17 cellular contexts compared by ENCODE assay signal in genomic region chr9:87670572-87671264, GRCh38. TPM values are rescaled to one million over a fixed set of nuclear protein-coding genes. Genes with fewer than 3 reads are reported as not detected.
DNase-seq lines count a peak whose midpoint lies in the region; ATAC-seq, FAIRE-seq and TF ChIP-seq lines count a peak whose summit lies in the region.
"Had no signal": no experiment of that assay in that cellular context is flagged by ENCODE, and none has a peak within 500 bp of the region (broad histone marks: within the 10 kb centered on the region; RNA-seq: fewer than 3 reads in every experiment).

No MANE protein-coding gene starts in this region.

- no peak for ATAC-seq in IMR-90 (ENCODE audit: low read depth)
- ATAC-seq in activated CD8-positive, alpha-beta T cell treated with anti-CD3 and anti-CD28 coated beads, Interleukin-2, amount 10 ng/mL, durations not matched to agents 7 days and 5 days = no peak
- ATAC-seq: GM23338, Right ventricle myocardium inferior had no signal

- H3K27me3 ChIP-seq in IMR-90 (ENCODE audit: control insufficient read depth, insufficient read depth, low read length) (peaks cover 10% of the 10 kb centered on the region; the same call in 1 of the 2 replicates), osteoblast (ENCODE audit: insufficient read depth, low read length) (peaks cover 2% of the 10 kb centered on the region)
- H3K27me3 ChIP-seq: BE2C had no signal

- H3K9me3 ChIP-seq in IMR-90 (ENCODE audit: control insufficient read depth, insufficient read depth, low read length) (peaks cover 8% of the 10 kb centered on the region), osteoblast (ENCODE audit: low read depth, low read length) (peaks cover 6% of the 10 kb centered on the region)
- H3K9me3 ChIP-seq: BE2C had no signal

- H3K79me2 ChIP-seq in osteoblast (ENCODE audit: insufficient read depth, low read length) = no peaks in the 10 kb centered on the region

- no peak overlapping the region for H3K4me2 ChIP-seq in IMR-90 (ENCODE audit: low read depth, low read length)
- no peak overlapping the region for H3K4me2 ChIP-seq in osteoblast (ENCODE audit: insufficient read depth, low read length)
- H3K4me2 ChIP-seq: GM23338 had no signal

- no peak overlapping the region for H4K8ac ChIP-seq in IMR-90 (ENCODE audit: low read depth in 2 of 2, low read length in 2 of 2)

- H3K27me3 Mint-ChIP-seq in activated CD8-positive, alpha-beta T cell treated with anti-CD3 and anti-CD28 coated beads, Interleukin-2, amount 10 ng/mL, durations not matched to agents 7 days and 5 days (ENCODE audit: low read depth) = no peaks in the 10 kb centered on the region

- no peaks in the 10 kb centered on the region for H3K36me3 ChIP-seq in IMR-90 (ENCODE audit: control insufficient read depth, insufficient read depth, low read length)
- H3K36me3 ChIP-seq in osteoblast (ENCODE audit: insufficient read depth, low read length) = no peaks in the 10 kb centered on the region

- intact Hi-C loops in IMR-90 (cut with micrococcal nuclease) = no loop called here

- H4K20me1 ChIP-seq in IMR-90 (ENCODE audit: insufficient read depth, low read length) (no peaks in the 10 kb centered on the region), osteoblast (ENCODE audit: insufficient read depth, low read length) (no peaks in the 10 kb centered on the region)

- in situ Hi-C loops in IMR-90 (cut with MboI; ENCODE audit: low sequenced_read_pairs) = no loop called here

- no peak overlapping the region for H2AK5ac ChIP-seq in IMR-90 (ENCODE audit: low read depth, low read length)

- no peak overlapping the region for H3K14ac ChIP-seq in IMR-90 (replicated peaks; ENCODE audit: low read depth, low read length)

- H3K4me3 Mint-ChIP-seq in activated CD8-positive, alpha-beta T cell treated with anti-CD3 and anti-CD28 coated beads, Interleukin-2, amount 10 ng/mL, durations not matched to agents 7 days and 5 days = no peak overlapping the region
- H3K4me3 Mint-ChIP-seq: CD4-positive, CD25-positive, alpha-beta regulatory T cell; GM23338 had no signal

- CTCF ChIA-PET in IMR-90 (lab: Yijun Ruan, JAX) = interaction anchor here (0.7 kb wide), 1 partner anchor 489 kb away, joined by 7 read pairs; no protein-coding TSS in a partner anchor
- CTCF ChIA-PET in activated CD8-positive, alpha-beta T cell treated with anti-CD3 and anti-CD28 coated beads, Interleukin-2, amount 10 ng/mL, durations not matched to agents 7 days and 5 days (lab: Charles Lee) = no interaction called here

- no peaks in the 10 kb centered on the region for H3K4me1 Mint-ChIP-seq in activated CD8-positive, alpha-beta T cell treated with anti-CD3 and anti-CD28 coated beads, Interleukin-2, amount 10 ng/mL, durations not matched to agents 7 days and 5 days (ENCODE audit: low read depth)
- H3K4me1 Mint-ChIP-seq: GM23338 had no signal

- no peak overlapping the region for H3K18ac ChIP-seq in IMR-90 (ENCODE audit: low read depth, low read length)

- H3K36me3 Mint-ChIP-seq in activated CD8-positive, alpha-beta T cell treated with anti-CD3 and anti-CD28 coated beads, Interleukin-2, amount 10 ng/mL, durations not matched to agents 7 days and 5 days (ENCODE audit: low read depth) = no peaks in the 10 kb centered on the region
- H3K36me3 Mint-ChIP-seq: CD4-positive, CD25-positive, alpha-beta regulatory T cell had no signal

- H3K9me3 Mint-ChIP-seq in activated CD8-positive, alpha-beta T cell treated with anti-CD3 and anti-CD28 coated beads, Interleukin-2, amount 10 ng/mL, durations not matched to agents 7 days and 5 days (ENCODE audit: insufficient read depth) = no peaks in the 10 kb centered on the region

- no peak for TF ChIP-seq POLR2A in IMR-90 (IDR thresholded peaks at IDR 0.05; ENCODE audit: low read depth, low read length)

- H2BK120ac ChIP-seq in IMR-90 (ENCODE audit: low read depth, low read length) = no peak overlapping the region

- no peaks in the 10 kb centered on the region for H3K4me1 ChIP-seq in IMR-90 (ENCODE audit: control insufficient read depth, insufficient read depth, low read length)
- H3K4me1 ChIP-seq in osteoblast (ENCODE audit: insufficient read depth, low read length) = no peaks in the 10 kb centered on the region
- H3K4me1 ChIP-seq: BE2C had no signal

- no peak overlapping the region for H2AK9ac ChIP-seq in IMR-90 (replicated peaks; ENCODE audit: low read depth, low read length, poor library complexity)

- 86% methylated on average over 4 of the region's 18 CpGs; no CpG with 5 or more reads in 1 of the 2 experiments for WGBS in IMR-90 (ENCODE audit: extremely low coverage in 2 of 2, insufficient read length in 1 of 2), 2 experiments

- H2BK15ac ChIP-seq in IMR-90 (ENCODE audit: low read depth, low read length) = no peak overlapping the region

- H3K27ac ChIP-seq in IMR-90 (ENCODE audit: insufficient read depth, low read length) (no peak overlapping the region), osteoblast (ENCODE audit: low read depth, low read length) (no peak overlapping the region)

- H3K9ac ChIP-seq in IMR-90 (ENCODE audit: low read depth, low read length) = no peak overlapping the region

- no peak for TF ChIP-seq RAD21 in IMR-90 (IDR thresholded peaks at IDR 0.05; ENCODE audit: low read length)

- FAIRE-seq in frontal cortex (lab: Jason Lieb, UNC) = no peak
- FAIRE-seq: GM12891, RCC 7860 had no signal

- H3K23ac ChIP-seq in IMR-90 (ENCODE audit: low read depth, low read length) = no peak overlapping the region

- no peak overlapping the region for H3K27ac Mint-ChIP-seq in activated CD8-positive, alpha-beta T cell treated with anti-CD3 and anti-CD28 coated beads, Interleukin-2, amount 10 ng/mL, durations not matched to agents 7 days and 5 days
- H3K27ac Mint-ChIP-seq: CD4-positive, CD25-positive, alpha-beta regulatory T cell had no signal

- no peak overlapping the region for H2BK5ac ChIP-seq in IMR-90 (ENCODE audit: low read depth, low read length, poor library complexity, severe bottlenecking)

- no peak overlapping the region for H4K91ac ChIP-seq in IMR-90 (ENCODE audit: insufficient read depth, low read depth, low read length)

- no peak for TF ChIP-seq CTCF in IMR-90 (conservative IDR thresholded peaks at IDR 0.05; ENCODE audit: low read depth, low read length)
- no peak for TF ChIP-seq CTCF in osteoblast (IDR thresholded peaks at IDR 0.05; ENCODE audit: extremely low read depth, low read depth, low read length)

- H3K56ac ChIP-seq in IMR-90 (ENCODE audit: extremely low read depth, insufficient read depth, low read length) = no peak overlapping the region

- H3K79me1 ChIP-seq in IMR-90 (ENCODE audit: low read depth in 1 of 2, low read length in 2 of 2) = no peaks in the 10 kb centered on the region

- POLR2A ChIA-PET in IMR-90 (lab: Charles Lee; ENCODE audit: unreplicated experiment) = no interaction called here
- POLR2A ChIA-PET in activated CD8-positive, alpha-beta T cell treated with anti-CD3 and anti-CD28 coated beads, Interleukin-2, amount 10 ng/mL, durations not matched to agents 7 days and 5 days (lab: Charles Lee) = no interaction called here

- H3K9me1 ChIP-seq in IMR-90 (ENCODE audit: insufficient read depth, low read length) = no peaks in the 10 kb centered on the region

- no TSS peak for BruUV-seq in IMR-90 (replicated peaks; lab: Mats Ljungman, UMichigan)

- no peak overlapping the region for H4K5ac ChIP-seq in IMR-90 (ENCODE audit: low read depth, low read length)

- no peak overlapping the region for H2BK20ac ChIP-seq in IMR-90 (ENCODE audit: low read depth, low read length)

- H2AFZ ChIP-seq in IMR-90 (replicated peaks; ENCODE audit: low read length, poor library complexity) = peak overlapping the region; percentile 8
- H2AFZ ChIP-seq in osteoblast (ENCODE audit: low read length) = no peak overlapping the region
- H2AFZ ChIP-seq: GM23338 had no signal

- dilution Hi-C loops in IMR-90 (cut with HindIII; ENCODE audit: low sequenced_read_pairs, unreplicated experiment) = no loop called here

- DNase-seq in NCI-H748 (lab: John Stamatoyannopoulos, UW; ENCODE audit: unreplicated experiment) (peak; percentile 57), NCI-H748 treated with DMSO at 0.1 percent for 48 hours (lab: John Stamatoyannopoulos, UW) (no peak), IMR-90 (no peak), NCI-H345 (lab: John Stamatoyannopoulos, UW) (peak; percentile 41), osteoblast (ENCODE audit: insufficient read length, low spot score, missing footprints) (peak; percentile 71), T-helper 1 cell (no peak), frontal cortex (ENCODE audit: low spot score in 2 of 2) (no peak)
- DNase-seq in activated CD8-positive, alpha-beta T cell treated with anti-CD3 and anti-CD28 coated beads, Interleukin-2, amount 10 ng/mL, durations not matched to agents 7 days and 5 days = no peak
- DNase-seq: BE2C; CD4-positive, CD25-positive, alpha-beta regulatory T cell; NCI-H1694 treated with DMSO at 0.1 percent for 48 hours; NCI-H526 had no signal

- H3K4me3 ChIP-seq in IMR-90 (ENCODE audit: insufficient read depth, low read depth, low read length) (no peak overlapping the region), osteoblast (ENCODE audit: insufficient read depth, low read length) (no peak overlapping the region)
- H3K4me3 ChIP-seq: GM23338 had no signal

- H3K4ac ChIP-seq in IMR-90 (ENCODE audit: low read depth, low read length) = no peak overlapping the region

TF ChIP-seq in IMR-90, 13 proteins besides CTCF, POLR2A, EP300 and RAD21 (continues in another document):
- TF ChIP-seq SMC3 (IDR thresholded peaks at IDR 0.05; ENCODE audit: low read depth, low read length) = no peak
- TF ChIP-seq NFE2L2 (IDR thresholded peaks at IDR 0.05; ENCODE audit: low read depth, low read length) = no peak
- no peak for TF ChIP-seq MAFK (IDR thresholded peaks at IDR 0.05; ENCODE audit: low read depth, low read length)
- no peak for TF ChIP-seq RFX5 (IDR thresholded peaks at IDR 0.05; ENCODE audit: low read depth, low read length)
- no peak for TF ChIP-seq USF2 (IDR thresholded peaks at IDR 0.05; ENCODE audit: low read depth, low read length)
- no peak for TF ChIP-seq CHD1 (IDR thresholded peaks at IDR 0.05; ENCODE audit: low read depth, low read length)
- TF ChIP-seq RCOR1 (IDR thresholded peaks at IDR 0.05; ENCODE audit: insufficient replicate concordance, low read length) = no peak
- no peak for TF ChIP-seq MAZ (IDR thresholded peaks at IDR 0.05; ENCODE audit: borderline replicate concordance, low read depth, low read length)

RNA-seq across cellular contexts. Expression of gene CTSL, which starts 55.2 kb away (rescaled TPM):
- total RNA-seq in IMR-90 (2012; rRNA removed) = 57.0 and 89.7 TPM in 2 replicates
- polyA plus RNA-seq in IMR-90 (2012; rRNA removed) = 104 and 112 TPM in 2 replicates
- polyA plus RNA-seq in IMR-90 (2012; cell fraction: cytosol; rRNA removed) = 45.3 and 56.3 TPM in 2 replicates
- 13.5 and 55.6 TPM in 2 replicates for polyA plus RNA-seq in IMR-90 (2012; cell fraction: nucleus; rRNA removed; ENCODE audit: low replicate concordance)
- 384 and 396 TPM in 2 replicates for total RNA-seq in osteoblast
- total RNA-seq in activated CD8-positive, alpha-beta T cell treated with anti-CD3 and anti-CD28 coated beads, Interleukin-2, amount 10 ng/mL, durations not matched to agents 7 days and 5 days = not detected
- 33.0 TPM for total RNA-seq in frontal cortex
- total RNA-seq: OCI-LY7 had no signal

Comparison
In these comparisons a context has a peak if more than half of its experiments do, and no peak if none do; other contexts are left out.
1. DNase-seq: peak in NCI-H748 (single experiment), NCI-H345 (single experiment) and osteoblast (single experiment); none in NCI-H748 treated with DMSO at 0.1 percent for 48 hours (single experiment), IMR-90 (single experiment), T-helper 1 cell (0 of 5), activated CD8-positive, alpha-beta T cell treated with anti-CD3 and anti-CD28 coated beads, Interleukin-2, amount 10 ng/mL, durations not matched to agents 7 days and 5 days (single experiment) and frontal cortex (0 of 2).
2. RNA of gene CTSL, which starts 55.2 kb away (total RNA-seq): 384 to 396 TPM in osteoblast, 57.0 to 89.7 TPM in IMR-90 and 33.0 TPM in frontal cortex (single experiment); not detected in activated CD8-positive, alpha-beta T cell treated with anti-CD3 and anti-CD28 coated beads, Interleukin-2, amount 10 ng/mL, durations not matched to agents 7 days and 5 days; every median in the first group is over 10 times any median in the second.